ENCODE assay signal across 12 cellular contexts in the genomic region with DNA sequence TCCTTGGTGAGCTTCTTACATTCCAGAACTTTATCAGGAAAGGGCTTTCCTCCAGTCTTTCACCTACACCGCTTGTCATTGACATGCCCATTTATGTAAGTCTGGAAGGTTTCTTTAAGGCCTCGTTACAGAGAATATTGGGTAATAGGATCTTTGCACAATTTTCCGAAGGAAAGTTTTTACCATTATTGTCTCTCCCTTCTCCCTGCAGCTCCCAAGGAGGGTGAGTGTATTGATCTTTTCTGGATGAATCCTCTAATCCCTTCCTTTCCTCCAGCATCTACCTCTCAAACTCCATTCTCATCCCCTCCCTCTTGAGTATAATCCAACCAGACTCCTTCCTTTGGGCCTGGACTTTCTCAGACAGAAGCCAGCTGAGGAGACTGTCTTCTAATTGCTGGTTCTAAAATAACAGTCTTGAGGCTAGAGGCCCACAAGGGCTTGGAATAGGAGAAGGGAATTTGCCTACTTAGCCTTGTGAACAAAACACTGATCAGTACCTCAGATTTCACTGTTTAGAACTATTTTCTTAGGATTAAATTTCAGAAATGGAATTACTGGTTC. TPM values are rescaled to one million over a fixed set of nuclear protein-coding genes. Genes with fewer than 3 reads are reported as not detected.
DNase-seq lines count a peak whose midpoint lies in the region; ATAC-seq and TF ChIP-seq lines count a peak whose summit lies in the region.
"Had no signal": no experiment of that assay in that cellular context is flagged by ENCODE, and none has a peak within 500 bp of the region (broad histone marks: within the 10 kb centered on the region; RNA-seq: fewer than 3 reads in every experiment).

No MANE protein-coding gene starts in this region.

- peak overlapping the region in 5 of 8 donors; percentile 9 to 61 (median 54) for H3K4me3 Mint-ChIP-seq in CD4-positive, alpha-beta memory T cell
- H3K4me3 Mint-ChIP-seq in neural progenitor cell: no peak overlapping the region

- H3K4me1 ChIP-seq in CD4-positive, alpha-beta memory T cell (ENCODE audit: insufficient read depth, low read length): peaks cover 96% of the 10 kb centered on the region
- no peaks in the 10 kb centered on the region for H3K4me1 ChIP-seq in ectodermal cell (ENCODE audit: control insufficient read depth, insufficient read depth, low read length)
- H3K4me1 ChIP-seq in neural progenitor cell: peaks cover 18% of the 10 kb centered on the region

- no peak overlapping the region for H3K9ac ChIP-seq in neural progenitor cell

- CTCF ChIA-PET in CD4-positive, alpha-beta memory T cell (lab: Charles Lee; ENCODE audit: partially characterized antibody): interaction anchor here (1.0 kb wide), 1 partner anchor 13 kb away, joined by 3 read pairs; no protein-coding TSS in a partner anchor

- H3K9me3 ChIP-seq in CD4-positive, alpha-beta memory T cell (ENCODE audit: control insufficient read depth in 1 of 2, low read length in 2 of 2): no peaks in the 10 kb centered on the region
- H3K9me3 ChIP-seq in ectodermal cell (ENCODE audit: control insufficient read depth, low read length): no peaks in the 10 kb centered on the region
- no peaks in the 10 kb centered on the region for H3K9me3 ChIP-seq in neural progenitor cell (ENCODE audit: low read depth)
- H3K9me3 ChIP-seq: tibial artery had no signal

- H3K27ac ChIP-seq in CD4-positive, alpha-beta memory T cell (ENCODE audit: low read depth, low read length): peak overlapping the region; percentile 12
- peak overlapping the region; percentile 41 for H3K27ac ChIP-seq in ectodermal cell (ENCODE audit: insufficient read depth, low read depth, low read length, poor library complexity, severe bottlenecking)
- peak overlapping the region; percentile 82 for H3K27ac ChIP-seq in neural progenitor cell

- POLR2A ChIA-PET in CD4-positive, alpha-beta memory T cell (lab: Charles Lee; ENCODE audit: partially characterized antibody): interaction anchor here (1.0 to 12.7 kb wide), 2 partner anchors 14 to 22 kb away, joined by 3 to 106 read pairs; a partner anchor contains a TSS

- H3K4me2 ChIP-seq in neural progenitor cell: peak overlapping the region; percentile 50

- H4K20me1 ChIP-seq in neural progenitor cell (ENCODE audit: low read depth): peaks cover 83% of the 10 kb centered on the region

- peaks cover 1 to 12% of the 10 kb centered on the region in 2 donors for H3K36me3 Mint-ChIP-seq in CD4-positive, alpha-beta memory T cell
- peaks cover 15% of the 10 kb centered on the region for H3K36me3 Mint-ChIP-seq in neural progenitor cell

- H3K27me3 ChIP-seq in CD4-positive, alpha-beta memory T cell (ENCODE audit: insufficient read depth, low read length): no peaks in the 10 kb centered on the region
- H3K27me3 ChIP-seq in ectodermal cell (ENCODE audit: control insufficient read depth, insufficient read depth, low read length, poor library complexity, severe bottlenecking): no peaks in the 10 kb centered on the region
- H3K27me3 ChIP-seq in neural progenitor cell: no peaks in the 10 kb centered on the region
- H3K27me3 ChIP-seq: tibial artery had no signal

- WGBS in ectodermal cell, 2 experiments: 74 to 94% methylated on average over 2 to 3 of the region's 3 CpGs

- H3K27me3 Mint-ChIP-seq in CD4-positive, alpha-beta memory T cell: no peaks in the 10 kb centered on the region
- peaks cover 2% of the 10 kb centered on the region for H3K27me3 Mint-ChIP-seq in neural progenitor cell (ENCODE audit: insufficient read depth, low read depth)

- no peaks in the 10 kb centered on the region for H3K9me3 Mint-ChIP-seq in CD4-positive, alpha-beta memory T cell
- H3K9me3 Mint-ChIP-seq in neural progenitor cell: no peaks in the 10 kb centered on the region

- peaks cover 100% of the 10 kb centered on the region for H3K79me2 ChIP-seq in neural progenitor cell (ENCODE audit: low read depth)

- ATAC-seq in HG03565 (IDR thresholded peaks at IDR 0.05; ENCODE audit: unreplicated experiment): no peak
- no peak for ATAC-seq in GM18909 (IDR thresholded peaks at IDR 0.05; ENCODE audit: poor library complexity, unreplicated experiment)
- ATAC-seq in GM19035 (IDR thresholded peaks at IDR 0.05; ENCODE audit: unreplicated experiment): no peak

- peak overlapping the region in 6 of 7 donors; percentile 32 to 88 (median 70) for H3K27ac Mint-ChIP-seq in CD4-positive, alpha-beta memory T cell
- H3K27ac Mint-ChIP-seq in neural progenitor cell: peak overlapping the region; percentile 43

- TF ChIP-seq CTCF in neural progenitor cell (IDR thresholded peaks at IDR 0.05): no peak

- no peak overlapping the region for H2AFZ ChIP-seq in neural progenitor cell (replicated peaks)

- peaks cover 20% of the 10 kb centered on the region for H3F3A ChIP-seq in neural progenitor cell (ENCODE audit: low read depth)

- H3K4me3 ChIP-seq in CD4-positive, alpha-beta memory T cell (ENCODE audit: low read length in 2 of 2): no peak overlapping the region
- H3K4me3 ChIP-seq in ectodermal cell (ENCODE audit: insufficient read depth, low read depth, low read length) (no peak overlapping the region), neural progenitor cell (no peak overlapping the region)
- H3K4me3 ChIP-seq: tibial artery had no signal

- DNase-seq in CD4-positive, alpha-beta memory T cell: no peak
- DNase-seq in LHCN-M2 (ENCODE audit: low read depth) (peak; percentile 22), neural progenitor cell (ENCODE audit: low spot score) (peak; percentile 53), SHP77 (lab: John Stamatoyannopoulos, UW) (no peak)
- DNase-seq: activated CD4-positive, alpha-beta T cell treated with anti-CD3 and anti-CD28 coated beads, Interleukin-2, amount 50 U/mL, for 1 hour; anterior cingulate cortex; stimulated activated CD4-positive, alpha-beta T cell treated with anti-CD3 and anti-CD28 coated beads, Interleukin-2, amount 100 ng/mL, for 48 hours; tibial artery had no signal

- H3K4me1 Mint-ChIP-seq in CD4-positive, alpha-beta memory T cell: peaks cover 53 to 86% (median 72%) of the 10 kb centered on the region in 4 donors
- H3K4me1 Mint-ChIP-seq in neural progenitor cell: peaks cover 10% of the 10 kb centered on the region

- H3K36me3 ChIP-seq in CD4-positive, alpha-beta memory T cell (ENCODE audit: insufficient read depth, low read length): no peaks in the 10 kb centered on the region
- H3K36me3 ChIP-seq in ectodermal cell (ENCODE audit: control insufficient read depth, insufficient read depth, low read length): no peaks in the 10 kb centered on the region
- no peaks in the 10 kb centered on the region for H3K36me3 ChIP-seq in neural progenitor cell
- H3K36me3 ChIP-seq: tibial artery had no signal

- intact Hi-C loops in CD4-positive, alpha-beta memory T cell (cut with micrococcal nuclease): loop anchor here (2.0 kb wide), 1 partner anchor 19 kb away; no protein-coding TSS in a partner anchor

RNA-seq across cellular contexts. Expression of a gene that starts 21.8 kb away (rescaled TPM):
- 100 to 1,000 TPM; 192 to 194 TPM for total RNA-seq in CD4-positive, alpha-beta memory T cell
- polyA plus RNA-seq in CD4-positive, alpha-beta memory T cell: 10 to 100 TPM in 1 of 2 donors, 1 to 10 TPM in 1; 4.5 to 49.5 TPM
- total RNA-seq in LHCN-M2 (2014; rRNA removed) (72.2 and 83.0 TPM in 2 replicates), neural progenitor cell (ENCODE audit: low replicate concordance) (66.3 and 73.1 TPM in 2 replicates)
- polyA plus RNA-seq in LHCN-M2 (2012): 52.6 TPM
- polyA plus RNA-seq in ectodermal cell (2013, experiment 1 of 4): 144 TPM
- polyA plus RNA-seq in ectodermal cell (2013, experiment 2 of 4): 152 TPM
- 108 TPM for polyA plus RNA-seq in ectodermal cell (2013, experiment 3 of 4)
- polyA plus RNA-seq in ectodermal cell (2013, experiment 4 of 4): 127 TPM

Comparison
In these comparisons a context has a peak if more than half of its experiments do, and no peak if none do; other contexts are left out.
1. DNase-seq: peak in LHCN-M2 (single experiment) and neural progenitor cell (single experiment); none in CD4-positive, alpha-beta memory T cell (0 of 5) and SHP77 (0 of 2).
2. H3K27ac ChIP-seq: peak in every context shown above with its lines; median percentile 82 in neural progenitor cell; 41 in ectodermal cell; 12 in CD4-positive, alpha-beta memory T cell.